18 cellular contexts compared by ENCODE assay signal in the genomic region with DNA sequence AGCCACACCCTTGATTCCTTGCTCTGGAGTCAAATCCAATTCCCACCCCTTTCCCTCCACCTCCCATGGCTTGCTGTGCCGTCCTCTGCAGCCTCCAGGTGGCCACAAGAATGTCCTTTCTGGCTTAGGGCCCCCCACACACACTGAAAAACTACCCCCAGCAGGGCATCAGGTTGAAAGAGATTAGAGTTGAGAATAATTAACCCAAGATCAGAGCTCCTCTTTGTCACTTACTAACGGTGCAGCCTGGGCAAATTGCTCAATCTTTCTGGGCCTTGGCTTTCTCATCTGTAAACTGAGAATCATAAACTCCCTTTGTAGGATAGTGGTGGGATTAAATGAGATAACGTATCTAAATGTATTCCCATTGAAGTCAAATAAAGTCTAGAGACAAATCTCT.
"Had no signal": no experiment of that assay in that cellular context is flagged by ENCODE, and none has a peak within 500 bp of the region (broad histone marks: within the 10 kb centered on the region; RNA-seq: fewer than 3 reads in every experiment).

No MANE protein-coding gene starts in this region.

- H3K27ac Mint-ChIP-seq: activated CD4-positive, alpha-beta memory T cell treated with anti-CD3 and anti-CD28 coated beads for 36 hours; activated naive CD8-positive, alpha-beta T cell; naive thymus-derived CD4-positive, alpha-beta T cell; stimulated activated memory B cell treated with anti-CD40 and anti-IgM and Interleukin-4, amounts not matched to agents 10 μg/mL and 1 μg/mL and 100 μg/mL, for 72 hours had no signal

- H3K27me3 ChIP-seq: breast epithelium, right atrium auricular region, tibial artery, vagina had no signal

- DNase-seq: activated CD4-positive, alpha-beta memory T cell treated with anti-CD3 and anti-CD28 coated beads for 36 hours; activated effector memory CD4-positive, alpha-beta T cell treated with anti-CD3 and anti-CD28 coated beads, Interleukin-2, amount 50 U/mL, for 16 hours; activated T-cell treated with anti-CD3 and anti-CD28 coated beads, Interleukin-2, amount 50 U/mL, for 4 hours; foreskin melanocyte; heart right ventricle; left cardiac atrium; naive thymus-derived CD4-positive, alpha-beta T cell; posterior cingulate gyrus; T1000; tibial artery had no signal

- H3K4me1 Mint-ChIP-seq: stimulated activated memory B cell treated with anti-CD40 and anti-IgM and Interleukin-4, amounts not matched to agents 10 μg/mL and 1 μg/mL and 100 μg/mL, for 72 hours had no signal

- H3K4me1 ChIP-seq: breast epithelium, tibial artery, vagina had no signal

- H3K4me3 ChIP-seq: breast epithelium, heart right ventricle, lung, right atrium auricular region, smooth muscle cell, tibial artery, vagina had no signal

- H3K36me3 ChIP-seq: breast epithelium, heart right ventricle, neutrophil, right atrium auricular region, tibial artery, vagina had no signal

- ATAC-seq: activated T-cell treated with anti-CD3 and anti-CD28 coated beads, Interleukin-2, amount 50 U/mL, for 4 hours; heart right ventricle; left cardiac atrium; naive thymus-derived CD4-positive, alpha-beta T cell; stimulated activated memory B cell treated with anti-CD40 and anti-IgM and Interleukin-4, amounts not matched to agents 10 μg/mL and 1 μg/mL and 100 μg/mL, for 72 hours had no signal

- H3K9me3 Mint-ChIP-seq: activated CD4-positive, alpha-beta memory T cell treated with anti-CD3 and anti-CD28 coated beads for 36 hours; activated T-cell treated with anti-CD3 and anti-CD28 coated beads, Interleukin-2, amount 50 U/mL, for 4 hours; naive thymus-derived CD4-positive, alpha-beta T cell; stimulated activated memory B cell treated with anti-CD40 and anti-IgM and Interleukin-4, amounts not matched to agents 10 μg/mL and 1 μg/mL and 100 μg/mL, for 72 hours had no signal

- H3K36me3 Mint-ChIP-seq: activated CD4-positive, alpha-beta memory T cell treated with anti-CD3 and anti-CD28 coated beads for 36 hours; activated naive CD8-positive, alpha-beta T cell; naive thymus-derived CD4-positive, alpha-beta T cell; stimulated activated memory B cell treated with anti-CD40 and anti-IgM and Interleukin-4, amounts not matched to agents 10 μg/mL and 1 μg/mL and 100 μg/mL, for 72 hours had no signal

- H3K9me3 ChIP-seq: breast epithelium, heart right ventricle, neutrophil, right atrium auricular region, tibial artery, vagina had no signal

- H3K4me2 ChIP-seq: smooth muscle cell had no signal

- H3K4me3 Mint-ChIP-seq: activated CD4-positive, alpha-beta memory T cell treated with anti-CD3 and anti-CD28 coated beads for 36 hours; activated naive CD8-positive, alpha-beta T cell; activated T-cell treated with anti-CD3 and anti-CD28 coated beads, Interleukin-2, amount 50 U/mL, for 4 hours; naive thymus-derived CD4-positive, alpha-beta T cell; stimulated activated memory B cell treated with anti-CD40 and anti-IgM and Interleukin-4, amounts not matched to agents 10 μg/mL and 1 μg/mL and 100 μg/mL, for 72 hours had no signal

- H3K27ac ChIP-seq: breast epithelium, heart right ventricle, neutrophil, right atrium auricular region, tibial artery, vagina had no signal
